In the genomic region with DNA sequence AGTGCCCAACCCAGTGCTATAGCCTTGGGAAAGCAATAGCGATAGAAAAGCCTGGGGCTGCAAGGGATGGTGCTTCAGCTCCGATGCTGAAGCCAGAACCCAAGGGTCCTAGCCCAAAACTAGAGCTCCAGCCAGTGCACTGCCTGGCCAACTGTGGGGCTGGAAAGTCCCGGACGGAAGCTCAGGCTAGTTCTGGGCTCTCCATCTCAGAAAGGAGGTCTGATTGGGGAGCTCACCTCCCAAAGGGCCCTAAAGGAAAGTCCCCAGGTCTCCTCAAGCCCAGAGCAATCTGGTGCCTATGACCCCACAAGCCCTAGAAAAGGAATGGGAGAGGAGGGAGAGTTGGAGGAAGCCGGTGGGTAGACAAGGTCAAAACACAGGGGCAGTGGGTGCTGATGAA, we compare ENCODE assay signal across 2 cellular contexts.
TF ChIP-seq lines count a peak whose summit lies in the region.

No MANE protein-coding gene starts in this region.

TF ChIP-seq in SK-N-SH, 30 proteins besides CTCF, POLR2A, EP300 and RAD21 (continued from another document):
- TF ChIP-seq, protein P1, sequence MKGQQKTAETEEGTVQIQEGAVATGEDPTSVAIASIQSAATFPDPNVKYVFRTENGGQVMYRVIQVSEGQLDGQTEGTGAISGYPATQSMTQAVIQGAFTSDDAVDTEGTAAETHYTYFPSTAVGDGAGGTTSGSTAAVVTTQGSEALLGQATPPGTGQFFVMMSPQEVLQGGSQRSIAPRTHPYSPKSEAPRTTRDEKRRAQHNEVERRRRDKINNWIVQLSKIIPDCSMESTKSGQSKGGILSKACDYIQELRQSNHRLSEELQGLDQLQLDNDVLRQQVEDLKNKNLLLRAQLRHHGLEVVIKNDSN (IDR thresholded peaks at IDR 0.05; ENCODE audit: borderline replicate concordance, low read depth) = no peak
- TF ChIP-seq, protein P2, sequence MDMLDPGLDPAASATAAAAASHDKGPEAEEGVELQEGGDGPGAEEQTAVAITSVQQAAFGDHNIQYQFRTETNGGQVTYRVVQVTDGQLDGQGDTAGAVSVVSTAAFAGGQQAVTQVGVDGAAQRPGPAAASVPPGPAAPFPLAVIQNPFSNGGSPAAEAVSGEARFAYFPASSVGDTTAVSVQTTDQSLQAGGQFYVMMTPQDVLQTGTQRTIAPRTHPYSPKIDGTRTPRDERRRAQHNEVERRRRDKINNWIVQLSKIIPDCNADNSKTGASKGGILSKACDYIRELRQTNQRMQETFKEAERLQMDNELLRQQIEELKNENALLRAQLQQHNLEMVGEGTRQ (IDR thresholded peaks at IDR 0.05; ENCODE audit: borderline replicate concordance, low read depth, low read length) = no peak
- TF ChIP-seq TCF12 (IDR thresholded peaks at IDR 0.05) = no peak

TF ChIP-seq in SK-N-SH treated with all-trans-retinoic acid at 6 μM for 48 hours, 23 proteins besides CTCF, POLR2A, EP300 and RAD21 (continued from another document):
- TF ChIP-seq, protein P3, sequence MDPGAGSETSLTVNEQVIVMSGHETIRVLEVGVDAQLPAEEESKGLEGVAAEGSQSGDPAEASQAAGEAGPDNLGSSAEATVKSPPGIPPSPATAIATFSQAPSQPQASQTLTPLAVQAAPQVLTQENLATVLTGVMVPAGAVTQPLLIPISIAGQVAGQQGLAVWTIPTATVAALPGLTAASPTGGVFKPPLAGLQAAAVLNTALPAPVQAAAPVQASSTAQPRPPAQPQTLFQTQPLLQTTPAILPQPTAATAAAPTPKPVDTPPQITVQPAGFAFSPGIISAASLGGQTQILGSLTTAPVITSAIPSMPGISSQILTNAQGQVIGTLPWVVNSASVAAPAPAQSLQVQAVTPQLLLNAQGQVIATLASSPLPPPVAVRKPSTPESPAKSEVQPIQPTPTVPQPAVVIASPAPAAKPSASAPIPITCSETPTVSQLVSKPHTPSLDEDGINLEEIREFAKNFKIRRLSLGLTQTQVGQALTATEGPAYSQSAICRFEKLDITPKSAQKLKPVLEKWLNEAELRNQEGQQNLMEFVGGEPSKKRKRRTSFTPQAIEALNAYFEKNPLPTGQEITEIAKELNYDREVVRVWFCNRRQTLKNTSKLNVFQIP (CRISPR knock-in tag; IDR thresholded peaks at IDR 0.05; ENCODE audit: borderline replicate concordance, low read depth) = no peak
